In the genomic region with DNA sequence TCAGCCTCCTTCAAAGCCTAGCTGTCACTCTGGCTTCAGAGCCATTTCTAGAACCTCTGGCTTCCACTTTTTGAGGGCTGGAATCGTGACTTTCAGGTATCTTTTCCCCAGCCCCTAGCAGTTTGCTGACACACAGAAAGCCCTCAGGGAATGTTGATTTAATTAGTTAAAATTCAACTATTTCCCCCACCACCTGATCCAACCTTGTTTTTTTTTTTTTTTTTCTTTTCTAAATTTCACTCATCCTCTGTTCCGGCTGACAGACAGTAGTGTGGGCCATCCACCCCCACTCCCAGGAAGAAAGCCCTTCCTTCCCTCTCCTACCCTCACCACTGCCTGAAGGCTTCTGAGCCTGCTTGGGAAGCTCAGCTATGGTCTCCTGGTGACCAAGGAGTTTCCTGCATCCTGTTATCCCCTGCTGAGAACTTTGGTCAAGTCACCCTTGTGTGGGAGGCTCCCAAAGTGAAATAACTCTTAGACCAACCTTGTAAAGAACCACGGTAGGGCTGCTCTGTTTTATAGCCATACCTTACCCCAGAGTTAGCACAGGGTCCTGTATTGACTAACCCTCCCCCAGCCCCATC, we compare ENCODE assay signal across 17 cellular contexts. TPM values are rescaled to one million over a fixed set of nuclear protein-coding genes. Genes with fewer than 3 reads are reported as not detected.
DNase-seq lines count a peak whose midpoint lies in the region; ATAC-seq, FAIRE-seq and TF ChIP-seq lines count a peak whose summit lies in the region.
"Had no signal": no experiment of that assay in that cellular context is flagged by ENCODE, and none has a peak within 500 bp of the region (broad histone marks: within the 10 kb centered on the region; RNA-seq: fewer than 3 reads in every experiment).

No MANE protein-coding gene starts in this region.

- no peak for DNase-seq in A549 (ENCODE audit: low read depth in 1 of 2, low spot score in 1 of 2)
- no peak for DNase-seq in H9
- peak; percentile 49 for DNase-seq in glomerular visceral epithelial cell (ENCODE audit: extremely low spot score)
- DNase-seq in mesendoderm, result peak; percentile 15
- DNase-seq in NK-92 (lab: John Stamatoyannopoulos, UW; ENCODE audit: unreplicated experiment), result no peak
- no peak for DNase-seq in osteoblast (ENCODE audit: insufficient read length, low spot score, missing footprints)
- DNase-seq in Caco-2, result no peak
- DNase-seq: BE2C; CD4-positive, alpha-beta memory T cell; DND-41; GDM1; H7 had no signal

- TF ChIP-seq CTCF in A549 (IDR thresholded peaks at IDR 0.05), result no peak
- no peak for TF ChIP-seq CTCF in H9 (conservative IDR thresholded peaks at IDR 0.05)
- TF ChIP-seq CTCF in osteoblast (IDR thresholded peaks at IDR 0.05; ENCODE audit: extremely low read depth, low read depth, low read length), result no peak
- TF ChIP-seq CTCF in Caco-2 (IDR thresholded peaks at IDR 0.05; ENCODE audit: insufficient read depth in 1 of 2, low read depth in 1 of 2, low read length in 1 of 2, severe bottlenecking in 1 of 2, unreplicated experiment in 1 of 2), result no peak

- H3K18ac ChIP-seq in H9 (ENCODE audit: insufficient read length, low read depth, low read length), result no peak overlapping the region
- no peak overlapping the region for H3K18ac ChIP-seq in mesendoderm (ENCODE audit: low read length)

- H3K14ac ChIP-seq in H9 (ENCODE audit: insufficient read depth, low read length), result no peak overlapping the region

- no peak overlapping the region for H4K5ac ChIP-seq in H9 (ENCODE audit: insufficient read length, low read depth, low read length)
- no peak overlapping the region for H4K5ac ChIP-seq in mesendoderm (ENCODE audit: low read length)

- intact Hi-C loops in Caco-2 (cut with micrococcal nuclease; ENCODE audit: unreplicated experiment), result no loop called here

- no peak overlapping the region for H4K91ac ChIP-seq in H9 (ENCODE audit: insufficient read length, low read depth, low read length)

- H3K36me3 ChIP-seq in mesendoderm (ENCODE audit: control insufficient read depth, insufficient read depth, low read length), result no peaks in the 10 kb centered on the region
- no peaks in the 10 kb centered on the region for H3K36me3 ChIP-seq in osteoblast (ENCODE audit: insufficient read depth, low read length)
- no peaks in the 10 kb centered on the region for H3K36me3 ChIP-seq in Caco-2 (ENCODE audit: control insufficient read depth, insufficient read depth, low read length)
- H3K36me3 ChIP-seq: BE2C had no signal

- peak overlapping the region in 2 of 3 experiments; percentile 44 to 61; a peak in 2 of 7 replicates for H3K27ac Mint-ChIP-seq in H9
- H3K27ac Mint-ChIP-seq in Caco-2 (ENCODE audit: unreplicated experiment), result no peak overlapping the region
- H3K27ac Mint-ChIP-seq: CD4-positive, alpha-beta memory T cell; GM23338 had no signal

- H3K9ac ChIP-seq in H9 (ENCODE audit: extremely low read depth, insufficient read length, low read length) (no peak overlapping the region), mesendoderm (ENCODE audit: low read length) (no peak overlapping the region)

- no peaks in the 10 kb centered on the region for H3K23me2 ChIP-seq in H9 (ENCODE audit: insufficient read length, low read depth, low read length, poor library complexity, severe bottlenecking)

- H3K23ac ChIP-seq in H9 (ENCODE audit: insufficient read length, low read depth, low read length) (no peak overlapping the region), mesendoderm (ENCODE audit: low read length) (no peak overlapping the region)

- ATAC-seq in A549, result no peak
- ATAC-seq: GM23338 had no signal

- H2AK5ac ChIP-seq in H9 (ENCODE audit: insufficient read length, low read length), result no peak overlapping the region
- no peak overlapping the region for H2AK5ac ChIP-seq in mesendoderm (ENCODE audit: low read length)

- H2BK20ac ChIP-seq in H9 (ENCODE audit: low read depth, low read length, poor library complexity, severe bottlenecking), result no peak overlapping the region

- H3T11ph ChIP-seq in H9 (ENCODE audit: low read length), result no peak overlapping the region

- no peaks in the 10 kb centered on the region for H3K27me3 ChIP-seq in H9 (ENCODE audit: insufficient read depth, low read length)
- no peaks in the 10 kb centered on the region for H3K27me3 ChIP-seq in mesendoderm (ENCODE audit: insufficient read depth, low read length, poor library complexity)
- H3K27me3 ChIP-seq in osteoblast (ENCODE audit: insufficient read depth, low read length), result peaks cover 40% of the 10 kb centered on the region
- no peaks in the 10 kb centered on the region; the same call in 1 of the 2 replicates for H3K27me3 ChIP-seq in Caco-2 (replicated peaks; ENCODE audit: control insufficient read depth, insufficient read depth, low read length)
- H3K27me3 ChIP-seq: BE2C had no signal

- H3K4me3 Mint-ChIP-seq in H9, result no peak overlapping the region
- no peak overlapping the region for H3K4me3 Mint-ChIP-seq in Caco-2 (ENCODE audit: unreplicated experiment)
- H3K4me3 Mint-ChIP-seq: CD4-positive, alpha-beta memory T cell; GM23338 had no signal

- H3K36me3 Mint-ChIP-seq in H9 (ENCODE audit: insufficient read depth in 1 of 3, low read depth in 3 of 3), result peaks cover 0 to 11% (median 0%) of the 10 kb centered on the region in 3 experiments; a peak in 3 of 7 replicates
- H3K36me3 Mint-ChIP-seq in Caco-2 (ENCODE audit: insufficient read depth, unreplicated experiment), result no peaks in the 10 kb centered on the region
- H3K36me3 Mint-ChIP-seq: CD4-positive, alpha-beta memory T cell had no signal

- no peak for FAIRE-seq in A549 (lab: Jason Lieb, UNC)
- FAIRE-seq: A204.1, GM12892, HTR-8/SVneo had no signal

- no peak overlapping the region for H3K4ac ChIP-seq in H9 (ENCODE audit: low read depth, low read length)
- H3K4ac ChIP-seq in mesendoderm (ENCODE audit: low read depth, low read length), result no peak overlapping the region

- H3K4me1 Mint-ChIP-seq in H9 (peaks cover 22 to 26% of the 10 kb centered on the region in 2 experiments), Caco-2 (ENCODE audit: low read depth, unreplicated experiment) (no peaks in the 10 kb centered on the region)
- H3K4me1 Mint-ChIP-seq: CD4-positive, alpha-beta memory T cell had no signal

- no peak overlapping the region for H2BK15ac ChIP-seq in H9 (ENCODE audit: low read depth, low read length)
- H2BK15ac ChIP-seq in mesendoderm (replicated peaks; ENCODE audit: low read depth), result no peak overlapping the region

- CTCF ChIA-PET in A549 (lab: Yijun Ruan, JAX) (interaction anchor here (0.8 to 1.6 kb wide), 2 partner anchors 47 to 174 kb away, joined by 3 to 5 read pairs; no protein-coding TSS in a partner anchor), Caco-2 (lab: Charles Lee) (no interaction called here)

- H3K56ac ChIP-seq in H9 (ENCODE audit: insufficient read length, low read depth, low read length), result no peak overlapping the region
- H3K56ac ChIP-seq in mesendoderm (ENCODE audit: low read length), result no peak overlapping the region

- peaks cover 2% of the 10 kb centered on the region for H4K20me1 ChIP-seq in H9 (ENCODE audit: control insufficient read depth, insufficient read depth, insufficient read length)
- no peaks in the 10 kb centered on the region for H4K20me1 ChIP-seq in osteoblast (ENCODE audit: insufficient read depth, low read length)

- no peak overlapping the region for H2BK12ac ChIP-seq in H9 (ENCODE audit: insufficient read length, low read depth, low read length)

- no peaks in the 10 kb centered on the region; a peak in 1 of 5 replicates for H3K9me3 Mint-ChIP-seq in H9
- H3K9me3 Mint-ChIP-seq in Caco-2 (ENCODE audit: unreplicated experiment), result no peaks in the 10 kb centered on the region
- H3K9me3 Mint-ChIP-seq: CD4-positive, alpha-beta memory T cell; GM23338 had no signal

- H3K79me2 ChIP-seq in H9 (ENCODE audit: insufficient read depth, low read length) (no peaks in the 10 kb centered on the region), mesendoderm (ENCODE audit: control insufficient read depth, insufficient read depth, low read length) (no peaks in the 10 kb centered on the region), osteoblast (ENCODE audit: insufficient read depth, low read length) (no peaks in the 10 kb centered on the region)

- POLR2A ChIA-PET in A549 (lab: Yijun Ruan, JAX), result no interaction called here
- POLR2A ChIA-PET in Caco-2 (lab: Charles Lee), result no interaction called here

- no peak overlapping the region for H3K27ac ChIP-seq in A549
- no peak overlapping the region for H3K27ac ChIP-seq in H9 (ENCODE audit: insufficient read length, low read depth, low read length)
- H3K27ac ChIP-seq in mesendoderm (ENCODE audit: low read depth, low read length), result no peak overlapping the region
- H3K27ac ChIP-seq in osteoblast (ENCODE audit: low read depth, low read length), result no peak overlapping the region
- H3K27ac ChIP-seq: C4-2B had no signal

- WGBS in A549 (ENCODE audit: missing lambda C conversion rate), result 34% methylated on average over 3 of the region's 3 CpGs
- WGBS in H9 (ENCODE audit: extremely low coverage, insufficient read length, low lambda C conversion rate), result no CpG with 5 or more reads among the region's 3 CpGs
- WGBS in mesendoderm (ENCODE audit: extremely low coverage, insufficient coverage, low lambda C conversion rate), result no CpG with 5 or more reads among the region's 3 CpGs

- no peak overlapping the region for H2BK120ac ChIP-seq in H9 (ENCODE audit: low read depth, low read length, poor library complexity, severe bottlenecking)
- H2BK120ac ChIP-seq in mesendoderm (ENCODE audit: low read depth, low read length), result no peak overlapping the region

- H2BK5ac ChIP-seq in H9 (ENCODE audit: insufficient read length, low read length), result no peak overlapping the region
- H2BK5ac ChIP-seq in mesendoderm (ENCODE audit: low read length), result no peak overlapping the region

- H2AFZ ChIP-seq in H9 (ENCODE audit: low read length) (no peak overlapping the region), osteoblast (ENCODE audit: low read length) (no peak overlapping the region)
- H2AFZ ChIP-seq: GM23338 had no signal

- H3K9me3 ChIP-seq in A549 (no peaks in the 10 kb centered on the region), H9 (ENCODE audit: control insufficient read depth, low read depth, low read length) (no peaks in the 10 kb centered on the region), osteoblast (ENCODE audit: low read depth, low read length) (no peaks in the 10 kb centered on the region), Caco-2 (no peaks in the 10 kb centered on the region)
- H3K9me3 ChIP-seq: BE2C had no signal

- H3K4me1 ChIP-seq in A549 (peaks cover 9% of the 10 kb centered on the region; the same call in 2 of the 3 replicates), H9 (ENCODE audit: insufficient read depth, low read length) (peaks cover 3% of the 10 kb centered on the region; the same call in 1 of the 2 replicates), mesendoderm (ENCODE audit: control insufficient read depth, low read depth, low read length) (no peaks in the 10 kb centered on the region), osteoblast (ENCODE audit: insufficient read depth, low read length) (no peaks in the 10 kb centered on the region), Caco-2 (no peaks in the 10 kb centered on the region)
- H3K4me1 ChIP-seq: BE2C had no signal

- TF ChIP-seq RAD21 in A549 (conservative IDR thresholded peaks at IDR 0.05 in 1 of 2, IDR thresholded peaks at IDR 0.05 in 1 of 2), result no peak

- H4K8ac ChIP-seq in H9 (replicated peaks; ENCODE audit: insufficient read length, low read depth, low read length) (no peak overlapping the region), mesendoderm (ENCODE audit: low read depth, low read length) (no peak overlapping the region)

- H3K4me2 ChIP-seq in A549 (peak overlapping the region; percentile 36), H9 (ENCODE audit: insufficient read depth, insufficient read length, low read length) (no peak overlapping the region), mesendoderm (ENCODE audit: low read length) (no peak overlapping the region), osteoblast (ENCODE audit: insufficient read depth, low read length) (no peak overlapping the region)
- H3K4me2 ChIP-seq: GM23338 had no signal

- BruUV-seq in Caco-2 (replicated peaks; lab: Mats Ljungman, UMichigan), result no TSS peak

- TF ChIP-seq POLR2A in A549 (IDR thresholded peaks at IDR 0.05; ENCODE audit: low read length), result no peak

- no peaks in the 10 kb centered on the region; the same call in 1 of the 2 replicates for H3K27me3 Mint-ChIP-seq in H9 (ENCODE audit: low read depth)
- peaks cover 12% of the 10 kb centered on the region for H3K27me3 Mint-ChIP-seq in Caco-2 (ENCODE audit: insufficient read depth, unreplicated experiment)

- TF ChIP-seq EP300 in A549 (IDR thresholded peaks at IDR 0.05), result no peak

- H3K79me1 ChIP-seq in H9 (ENCODE audit: insufficient read depth, low read depth, low read length, poor library complexity, severe bottlenecking) (no peaks in the 10 kb centered on the region), mesendoderm (ENCODE audit: low read length) (no peaks in the 10 kb centered on the region)

- H3K4me3 ChIP-seq in A549, result no peak overlapping the region
- H3K4me3 ChIP-seq in mesendoderm (ENCODE audit: low read length), result no peak overlapping the region
- H3K4me3 ChIP-seq in osteoblast (ENCODE audit: insufficient read depth, low read length), result no peak overlapping the region
- H3K4me3 ChIP-seq in Caco-2 (ENCODE audit: low read depth, low read length), result no peak overlapping the region
- H3K4me3 ChIP-seq: GM23338 had no signal

RNA-seq across cellular contexts. Expression of a gene that starts 29.4 kb away (rescaled TPM):
- polyA plus RNA-seq in A549 (2011; rRNA removed) (1.4 and 2.3 TPM in 2 replicates), A549 (2017; fragmentation: RNase III; extraction: RNeasy Plus Mini Kit Qiagen cat#74134 plus additional on column Dnase treatment) (0.33 to 0.79 TPM (median 0.68 TPM) in 3 replicates)
- 0.25 and 0.32 TPM in 2 replicates for polyA plus RNA-seq in A549 (2012; cell fraction: cytosol; rRNA removed)
- 0.19 and 0.27 TPM in 2 replicates for polyA plus RNA-seq in A549 (2012; cell fraction: nucleus; rRNA removed)
- polyA minus RNA-seq in A549 (2011; rRNA and poly(A)+ RNA removed), result 2.3 and 4.1 TPM in 2 replicates
- total RNA-seq in H9 (2021) (1.2 and 1.3 TPM in 2 replicates), osteoblast (under 0.01 and 0.36 TPM in 2 replicates), Caco-2 (2022) (not detected in 2 replicates)
- polyA plus RNA-seq in mesendoderm (2013, experiment 1 of 2), result 0.13 TPM
- 0.13 TPM for polyA plus RNA-seq in mesendoderm (2013, experiment 2 of 2)
- total RNA-seq: CD4-positive, alpha-beta memory T cell; H7 had no signal
- polyA plus RNA-seq: CD4-positive, alpha-beta memory T cell had no signal

Comparison
In these comparisons a context has a peak if more than half of its experiments do, and no peak if none do; other contexts are left out.
1. DNase-seq: peak in glomerular visceral epithelial cell (single experiment) and mesendoderm (single experiment); none in A549 (0 of 2), H9 (single experiment), NK-92 (single experiment), osteoblast (single experiment) and Caco-2 (0 of 2).